Comparison of ENCODE assay signal across 26 cellular contexts in the genomic region with DNA sequence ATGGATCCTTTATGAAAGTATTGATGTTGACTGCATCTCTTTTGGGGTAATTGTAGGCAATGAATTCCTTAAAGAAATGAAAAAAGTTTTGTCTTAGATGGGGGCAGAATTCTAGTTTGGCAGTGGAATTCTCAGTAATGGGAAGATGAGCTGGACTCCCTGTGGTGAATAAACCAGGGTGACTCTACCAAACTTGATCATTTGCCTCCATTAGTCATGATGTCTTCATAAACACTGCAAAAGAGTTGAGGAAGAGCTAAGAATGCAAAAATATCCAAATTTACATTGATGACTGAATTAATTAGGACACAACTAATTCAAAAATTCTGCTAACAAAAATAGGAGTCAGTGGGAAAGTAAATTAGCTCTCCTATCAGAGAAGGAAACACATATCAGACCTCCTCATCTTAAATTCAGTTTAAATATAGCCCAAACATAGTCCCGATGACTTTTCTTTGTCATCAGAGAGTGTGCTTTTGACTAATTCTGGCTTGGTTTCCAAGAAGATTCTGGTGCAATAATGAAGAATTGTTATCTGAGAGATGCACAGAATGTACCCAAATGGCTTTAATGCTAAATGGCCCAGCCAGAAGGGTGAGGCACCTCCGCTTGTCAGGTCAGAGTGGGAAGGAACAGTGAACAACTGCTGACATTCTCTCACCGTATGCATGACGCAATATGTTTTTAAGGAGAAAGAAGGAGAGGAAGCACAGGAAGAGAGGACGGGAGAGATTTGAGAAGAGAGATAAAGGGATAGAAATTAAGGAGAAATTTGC.
DNase-seq lines count a peak whose midpoint lies in the region; ATAC-seq and TF ChIP-seq lines count a peak whose summit lies in the region.
"Had no signal": no experiment of that assay in that cellular context is flagged by ENCODE, and none has a peak within 500 bp of the region (broad histone marks: within the 10 kb centered on the region; RNA-seq: fewer than 3 reads in every experiment).

No MANE protein-coding gene starts in this region.

- peaks cover 19% of the 10 kb centered on the region for H3K4me1 Mint-ChIP-seq in GM23338
- H3K4me1 Mint-ChIP-seq: activated naive CD8-positive, alpha-beta T cell treated with anti-CD3 and anti-CD28 coated beads, Interleukin-2, amount 10 ng/mL, durations not matched to agents 7 days and 5 days; CD4-positive, alpha-beta memory T cell; natural killer cell; stimulated activated naive B cell treated with anti-CD40 and anti-IgM and Interleukin-4, amounts not matched to agents 10 μg/mL and 1 μg/mL and 100 μg/mL, for 72 hours had no signal

- H2AFZ ChIP-seq in GM23338 (peak overlapping the region; percentile 93), PC-3 (ENCODE audit: low read length) (no peak overlapping the region)

- H4K20me1 ChIP-seq in GM23338 (replicated peaks; ENCODE audit: insufficient read depth) (no peaks in the 10 kb centered on the region), PC-3 (ENCODE audit: low read length) (no peaks in the 10 kb centered on the region)

- no peak overlapping the region for H3K4me2 ChIP-seq in GM23338
- H3K4me2 ChIP-seq in PC-3 (ENCODE audit: low read length), result no peak overlapping the region

- CTCF ChIA-PET in PC-3 (lab: Charles Lee), result no interaction called here

- TF ChIP-seq CTCF in GM23338 (conservative IDR thresholded peaks at IDR 0.05; ENCODE audit: low read depth in 2 of 2) (no peak), fibroblast of the aortic adventitia (IDR thresholded peaks at IDR 0.05; ENCODE audit: insufficient read depth, low read length) (no peak), PC-3 (conservative IDR thresholded peaks at IDR 0.05; ENCODE audit: low read depth, low read length) (no peak)

- H3K9me3 Mint-ChIP-seq in GM23338, result peaks cover 16% of the 10 kb centered on the region
- H3K9me3 Mint-ChIP-seq: activated naive CD8-positive, alpha-beta T cell treated with anti-CD3 and anti-CD28 coated beads, Interleukin-2, amount 10 ng/mL, durations not matched to agents 7 days and 5 days; activated T-helper 2 cell treated with anti-CD3 and anti-CD28 coated beads, Interferon-gamma antibody, Interleukin-2, Interleukin-4, amounts not matched to agents 10 μg/mL and 5 μg/mL and 100 μg/mL, durations not matched to agents 14 hours and 24 hours and 36 hours; natural killer cell; stimulated activated naive B cell treated with anti-CD40 and anti-IgM and Interleukin-4, amounts not matched to agents 10 μg/mL and 1 μg/mL and 100 μg/mL, for 72 hours had no signal

- BruUV-seq in PC-3 (replicated peaks; lab: Mats Ljungman, UMichigan), result no TSS peak

- H3K4me1 ChIP-seq in GM23338 (ENCODE audit: insufficient read depth), result peaks cover 16% of the 10 kb centered on the region
- H3K4me1 ChIP-seq in adipocyte (ENCODE audit: control insufficient read depth, insufficient read depth, low read length), result peaks cover 37% of the 10 kb centered on the region
- no peaks in the 10 kb centered on the region for H3K4me1 ChIP-seq in PC-3 (ENCODE audit: insufficient read depth, low read length)
- H3K4me1 ChIP-seq: body of pancreas had no signal

- H3K9ac ChIP-seq in adipocyte (ENCODE audit: low read length), result peak overlapping the region; percentile 78
- H3K9ac ChIP-seq in PC-3 (ENCODE audit: low read length), result no peak overlapping the region

- peaks cover 14% of the 10 kb centered on the region for H3K36me3 Mint-ChIP-seq in GM23338 (ENCODE audit: low read depth)
- H3K36me3 Mint-ChIP-seq: activated naive CD8-positive, alpha-beta T cell treated with anti-CD3 and anti-CD28 coated beads, Interleukin-2, amount 10 ng/mL, durations not matched to agents 7 days and 5 days; CD4-positive, alpha-beta memory T cell; natural killer cell; stimulated activated naive B cell treated with anti-CD40 and anti-IgM and Interleukin-4, amounts not matched to agents 10 μg/mL and 1 μg/mL and 100 μg/mL, for 72 hours had no signal

- H3K27ac Mint-ChIP-seq in GM23338, result peak overlapping the region; percentile 82
- H3K27ac Mint-ChIP-seq: activated naive CD8-positive, alpha-beta T cell treated with anti-CD3 and anti-CD28 coated beads, Interleukin-2, amount 10 ng/mL, durations not matched to agents 7 days and 5 days; activated T-helper 2 cell treated with anti-CD3 and anti-CD28 coated beads, Interferon-gamma antibody, Interleukin-2, Interleukin-4, amounts not matched to agents 10 μg/mL and 5 μg/mL and 100 μg/mL, durations not matched to agents 14 hours and 24 hours and 36 hours; CD4-positive, alpha-beta memory T cell; natural killer cell; stimulated activated naive B cell treated with anti-CD40 and anti-IgM and Interleukin-4, amounts not matched to agents 10 μg/mL and 1 μg/mL and 100 μg/mL, for 72 hours had no signal

- H3K9me3 ChIP-seq in adipocyte (ENCODE audit: control insufficient read depth, low read length) (no peaks in the 10 kb centered on the region), PC-3 (ENCODE audit: low read length) (no peaks in the 10 kb centered on the region)
- H3K9me3 ChIP-seq: body of pancreas, ovary, thoracic aorta had no signal

- peak; percentile 11 for DNase-seq in AG08395 (ENCODE audit: low spot score)
- no peak for DNase-seq in GM23338 (ENCODE audit: low spot score)
- DNase-seq in adipocyte (ENCODE audit: low read depth), result no peak
- DNase-seq in fibroblast of the aortic adventitia (ENCODE audit: low read depth), result peak; percentile 67
- DNase-seq in NCI-H1417 (lab: John Stamatoyannopoulos, UW), result no peak
- DNase-seq in PC-3, result no peak
- DNase-seq: activated CD4-positive, alpha-beta T cell treated with anti-CD3 and anti-CD28 coated beads, Interleukin-2, amount 50 U/mL, for 1 hour; activated CD8-positive, alpha-beta memory T cell treated with anti-CD3 and anti-CD28 coated beads, Interleukin-2, amount 50 U/mL, for 4 hours; activated naive CD8-positive, alpha-beta T cell treated with anti-CD3 and anti-CD28 coated beads, Interleukin-2, amount 10 ng/mL, durations not matched to agents 7 days and 5 days; body of pancreas; CD4-positive, alpha-beta memory T cell; cortex of kidney; DMS79; GOT3; left cardiac atrium; natural killer cell; NCI-H1417 treated with DMSO at 0.1 percent for 48 hours; NCI-H2171; NCI-H524 treated with DMSO at 0.1 percent for 48 hours; ovary; stimulated activated CD4-positive, alpha-beta T cell treated with anti-CD3 and anti-CD28 coated beads, Interleukin-2, amount 100 ng/mL, for 24 hours; stimulated activated naive B cell treated with anti-CD40 and anti-IgM and Interleukin-4, amounts not matched to agents 10 μg/mL and 1 μg/mL and 100 μg/mL, for 72 hours had no signal

- H3K27ac ChIP-seq in GM23338 (ENCODE audit: low read depth) (0 out of 2 replicates have a peak overlapping the region, but pooled peaks have one; percentile 7), PC-3 (ENCODE audit: low read length) (no peak overlapping the region)
- H3K27ac ChIP-seq: body of pancreas, ovary, thoracic aorta had no signal

- no peak overlapping the region for H3K4me3 ChIP-seq in GM23338
- H3K4me3 ChIP-seq in adipocyte (ENCODE audit: low read length), result peak overlapping the region; percentile 57
- H3K4me3 ChIP-seq in fibroblast of the aortic adventitia (ENCODE audit: low read depth, low read length), result no peak overlapping the region
- H3K4me3 ChIP-seq in PC-3 (ENCODE audit: low read length), result no peak overlapping the region
- H3K4me3 ChIP-seq: body of pancreas, ovary, thoracic aorta had no signal

- H3K79me2 ChIP-seq in GM23338 (replicated peaks; ENCODE audit: insufficient read depth) (no peaks in the 10 kb centered on the region), PC-3 (ENCODE audit: low read length) (no peaks in the 10 kb centered on the region)

- no peak overlapping the region for H3K4me3 Mint-ChIP-seq in GM23338
- H3K4me3 Mint-ChIP-seq: activated naive CD8-positive, alpha-beta T cell treated with anti-CD3 and anti-CD28 coated beads, Interleukin-2, amount 10 ng/mL, durations not matched to agents 7 days and 5 days; CD4-positive, alpha-beta memory T cell; natural killer cell; stimulated activated naive B cell treated with anti-CD40 and anti-IgM and Interleukin-4, amounts not matched to agents 10 μg/mL and 1 μg/mL and 100 μg/mL, for 72 hours had no signal

- intact Hi-C loops in PC-3 (cut with micrococcal nuclease), result no loop called here

- POLR2A ChIA-PET in PC-3 (lab: Charles Lee; ENCODE audit: unreplicated experiment), result no interaction called here

- ATAC-seq in GM23338 (no peak), PC-3 (no peak), HG02870 (IDR thresholded peaks at IDR 0.05; ENCODE audit: unreplicated experiment) (no peak), HG03039 (IDR thresholded peaks at IDR 0.05; ENCODE audit: unreplicated experiment) (no peak)
- ATAC-seq: body of pancreas; left cardiac atrium; natural killer cell; stimulated activated naive B cell treated with anti-CD40 and anti-IgM and Interleukin-4, amounts not matched to agents 10 μg/mL and 1 μg/mL and 100 μg/mL, for 72 hours had no signal

- H3K27me3 ChIP-seq in GM23338 (ENCODE audit: insufficient read depth), result no peaks in the 10 kb centered on the region
- no peaks in the 10 kb centered on the region for H3K27me3 ChIP-seq in adipocyte (replicated peaks; ENCODE audit: control insufficient read depth, insufficient read depth, low read length)
- no peaks in the 10 kb centered on the region for H3K27me3 ChIP-seq in PC-3 (ENCODE audit: low read length)
- H3K27me3 ChIP-seq: body of pancreas, ovary had no signal

- H3F3A ChIP-seq in GM23338 (replicated peaks; ENCODE audit: low read depth) (no peaks in the 10 kb centered on the region), PC-3 (ENCODE audit: low read length, unreplicated experiment) (no peaks in the 10 kb centered on the region)

- H3K27me3 Mint-ChIP-seq in GM23338 (ENCODE audit: insufficient read depth, low read depth, poor library complexity), result peaks cover 2% of the 10 kb centered on the region

- H3K36me3 ChIP-seq in GM23338 (ENCODE audit: insufficient read depth) (peaks cover under 1% of the 10 kb centered on the region; the same call in 1 of the 2 replicates), adipocyte (ENCODE audit: control insufficient read depth, insufficient read depth, low read length, severe bottlenecking) (no peaks in the 10 kb centered on the region), PC-3 (ENCODE audit: low read depth, low read length) (no peaks in the 10 kb centered on the region)
- H3K36me3 ChIP-seq: ovary, thoracic aorta had no signal

- 0 out of 2 replicates have a peak, but pooled peaks cover 14% of the 10 kb centered on the region for H3K9me2 ChIP-seq in GM23338 (ENCODE audit: insufficient read depth)
- no peaks in the 10 kb centered on the region for H3K9me2 ChIP-seq in PC-3 (replicated peaks; ENCODE audit: low read length)

TF ChIP-seq in GM23338, 12 proteins besides CTCF, POLR2A, EP300 and RAD21 (continues in another document):
- no peak for TF ChIP-seq ZNF114 (CRISPR knock-in tag; IDR thresholded peaks at IDR 0.05)
- no peak for TF ChIP-seq EZH2 (IDR thresholded peaks at IDR 0.05; ENCODE audit: low read depth, unreplicated experiment)
- TF ChIP-seq EZH2phosphoT487 (IDR thresholded peaks at IDR 0.05; ENCODE audit: unreplicated experiment), result no peak
- TF ChIP-seq JUNB (IDR thresholded peaks at IDR 0.05; ENCODE audit: unreplicated experiment), result no peak
- TF ChIP-seq ZNF331 (CRISPR knock-in tag; IDR thresholded peaks at IDR 0.05; ENCODE audit: low read depth), result no peak
- no peak for TF ChIP-seq POLR2AphosphoS5 (IDR thresholded peaks at IDR 0.05; ENCODE audit: low read depth)
- no peak for TF ChIP-seq CREB1 (CRISPR knock-in tag; IDR thresholded peaks at IDR 0.05; ENCODE audit: low read depth)

Comparison
In these comparisons a context has a peak if more than half of its experiments do, and no peak if none do; other contexts are left out.
1. DNase-seq: peak in AG08395 (single experiment) and fibroblast of the aortic adventitia (single experiment); none in GM23338 (single experiment), adipocyte (single experiment), NCI-H1417 (0 of 3) and PC-3 (single experiment).